In genomic region chr9:14882118-14882517, GRCh38 we compare ENCODE assay signal across 18 cellular contexts. TPM values are rescaled to one million over a fixed set of nuclear protein-coding genes. Genes with fewer than 3 reads are reported as not detected.
DNase-seq lines count a peak whose midpoint lies in the region; ATAC-seq, FAIRE-seq and TF ChIP-seq lines count a peak whose summit lies in the region.
"Had no signal": no experiment of that assay in that cellular context is flagged by ENCODE, and none has a peak within 500 bp of the region (broad histone marks: within the 10 kb centered on the region; RNA-seq: fewer than 3 reads in every experiment).

No MANE protein-coding gene starts in this region.

- no peak for ATAC-seq in thoracic aorta (ENCODE audit: insufficient number of reproducible peaks, low FRiP score, low read depth)
- ATAC-seq in HG02763 (IDR thresholded peaks at IDR 0.05; ENCODE audit: unreplicated experiment), result no peak
- ATAC-seq in HG03108 (IDR thresholded peaks at IDR 0.05; ENCODE audit: unreplicated experiment), result no peak
- ATAC-seq: A549 had no signal

- H3K27ac ChIP-seq in kidney (ENCODE audit: low read depth in 2 of 2, low read length in 2 of 2), result no peak overlapping the region
- H3K27ac ChIP-seq in thoracic aorta, result peak overlapping the region; percentile 81 to 88
- H3K27ac ChIP-seq: A549, C4-2B had no signal

- no peaks in the 10 kb centered on the region for H3K9me3 ChIP-seq in kidney (ENCODE audit: control insufficient read depth in 1 of 2, low read length in 2 of 2)
- no peaks in the 10 kb centered on the region for H3K9me3 ChIP-seq in thoracic aorta
- H3K9me3 ChIP-seq: A549, BE2C, HAP-1 had no signal

- peak; percentile 70 for FAIRE-seq in kidney (lab: Jason Lieb, UNC)
- FAIRE-seq: A549, GM12892, H1 had no signal

- H3K27me3 ChIP-seq in thoracic aorta (replicated peaks; ENCODE audit: insufficient read depth), result no peaks in the 10 kb centered on the region
- H3K27me3 ChIP-seq: BE2C had no signal

- intact Hi-C loops in kidney (cut with DNase I), result no loop called here

- DNase-seq in DMS53 (lab: John Stamatoyannopoulos, UW) (peak; percentile 38), NCI-H526 treated with DMSO at 0.1 percent for 48 hours (lab: John Stamatoyannopoulos, UW) (peak; percentile 33), kidney (no peak), thoracic aorta (ENCODE audit: low spot score) (no peak), HT-29 (ENCODE audit: low spot score) (no peak)
- DNase-seq in activated CD4-positive, alpha-beta T cell treated with anti-CD3 and anti-CD28 coated beads for 1 hour, result no peak
- DNase-seq: BE2C; CD4-positive, alpha-beta memory T cell; DND-41; GDM1 had no signal

- peaks cover 3 to 5% of the 10 kb centered on the region in 2 donors for H3K4me1 ChIP-seq in kidney (ENCODE audit: control insufficient read depth in 1 of 2, insufficient read depth in 1 of 2, low read depth in 1 of 2, low read length in 2 of 2)
- peaks cover 10 to 45% of the 10 kb centered on the region in 2 donors for H3K4me1 ChIP-seq in thoracic aorta (ENCODE audit: control insufficient read depth in 1 of 2, low read depth in 2 of 2)
- H3K4me1 ChIP-seq: A549, BE2C, HAP-1 had no signal

- H3K36me3 ChIP-seq in kidney (ENCODE audit: control insufficient read depth in 1 of 2, insufficient read depth in 2 of 2, low read length in 2 of 2), result no peaks in the 10 kb centered on the region
- no peaks in the 10 kb centered on the region for H3K36me3 ChIP-seq in thoracic aorta
- H3K36me3 ChIP-seq: BE2C, HAP-1 had no signal

- no peak overlapping the region for H3K4me3 ChIP-seq in kidney (ENCODE audit: low read length in 2 of 2)
- H3K4me3 ChIP-seq in thoracic aorta, result no peak overlapping the region
- H3K4me3 ChIP-seq: A549, HAP-1 had no signal

- no peak for TF ChIP-seq CTCF in kidney (IDR thresholded peaks at IDR 0.05; ENCODE audit: borderline replicate concordance, extremely low read depth, insufficient read depth)
- no peak for TF ChIP-seq CTCF in thoracic aorta (IDR thresholded peaks at IDR 0.05)

- no peak overlapping the region for H3K9ac ChIP-seq in kidney (ENCODE audit: low read length in 2 of 2)

RNA-seq across cellular contexts. Expression of gene FREM1, which starts 28.1 kb away (rescaled TPM):
- total RNA-seq in kidney (8.3 TPM), thoracic aorta (10 to 100 TPM in 1 of 2 donors, 1 to 10 TPM in 1; 9.9 to 24.8 TPM)
- polyA plus RNA-seq in kidney (ENCODE audit: insufficient read depth, low read depth, low replicate concordance), result 17.0 TPM
- total RNA-seq in HT-29 (2014; rRNA removed; shearing (Covaris generic)), result under 0.01 TPM in 1 of 2 replicates, not detected in the other
- polyA plus RNA-seq: A549; AG04450; CD4-positive, alpha-beta memory T cell had no signal

Comparison
In these comparisons a context has a peak if more than half of its experiments do, and no peak if none do; other contexts are left out.
1. DNase-seq: peak in DMS53 (single experiment) and NCI-H526 treated with DMSO at 0.1 percent for 48 hours (single experiment); none in kidney (single experiment), thoracic aorta (single experiment), HT-29 (single experiment) and activated CD4-positive, alpha-beta T cell treated with anti-CD3 and anti-CD28 coated beads for 1 hour (single experiment).
2. H3K27ac ChIP-seq: peak in thoracic aorta (2 of 2); none in kidney (0 of 2).